Comparison of ENCODE assay signal across 24 cellular contexts in genomic region chr3:134609821-134610454, GRCh38. TPM values are rescaled to one million over a fixed set of nuclear protein-coding genes. Genes with fewer than 3 reads are reported as not detected.
DNase-seq lines count a peak whose midpoint lies in the region; ATAC-seq and TF ChIP-seq lines count a peak whose summit lies in the region.
"Had no signal": no experiment of that assay in that cellular context is flagged by ENCODE, and none has a peak within 500 bp of the region (broad histone marks: within the 10 kb centered on the region; RNA-seq: fewer than 3 reads in every experiment).

No MANE protein-coding gene starts in this region.

- H3K27ac Mint-ChIP-seq in activated T-cell treated with anti-CD3 and anti-CD28 coated beads, Interleukin-2, amount 50 U/mL, for 24 hours = no peak overlapping the region
- H3K27ac Mint-ChIP-seq: B cell, IgD-negative memory B cell had no signal

- H3K4me1 Mint-ChIP-seq in activated T-cell treated with anti-CD3 and anti-CD28 coated beads, Interleukin-2, amount 50 U/mL, for 24 hours (ENCODE audit: low read depth) = no peaks in the 10 kb centered on the region
- H3K4me1 Mint-ChIP-seq: B cell had no signal

- peak; percentile 30 for DNase-seq in NCI-H1092 treated with DMSO at 0.1 percent for 48 hours (lab: John Stamatoyannopoulos, UW)
- DNase-seq in NCI-H1092 (lab: John Stamatoyannopoulos, UW) = no peak
- DNase-seq in H7 = peak; percentile 12
- DNase-seq in esophagus muscularis mucosa (ENCODE audit: extremely low spot score) = peak; percentile 84
- DNase-seq in prostate gland (ENCODE audit: low spot score) = peak; percentile 2
- no peak for DNase-seq in activated T-cell treated with anti-CD3 and anti-CD28 coated beads, Interleukin-2, amount 50 U/mL, for 24 hours
- no peak for DNase-seq in NCI-H524 treated with DMSO at 0.1 percent for 48 hours (lab: John Stamatoyannopoulos, UW)
- DNase-seq: 8988T, COR-L47, Kasumi-1, MG63, NCI-H1048, NCI-H1694, NCI-H2107, NCI-H774, SHP77, SK-N-SH had no signal

- peaks cover 0 to 9% (median 5%) of the 10 kb centered on the region in 4 donors for H3K4me1 ChIP-seq in esophagus muscularis mucosa
- H3K4me1 ChIP-seq in prostate gland (replicated peaks) = no peaks in the 10 kb centered on the region
- H3K4me1 ChIP-seq: HAP-1 had no signal

- H3K27me3 ChIP-seq in H7 (ENCODE audit: control insufficient read depth, insufficient read depth, low read length) (no peaks in the 10 kb centered on the region; the same call in 1 of the 2 replicates), esophagus muscularis mucosa (no peaks in the 10 kb centered on the region), prostate gland (replicated peaks; ENCODE audit: insufficient read depth) (no peaks in the 10 kb centered on the region)
- H3K27me3 ChIP-seq: MG63 had no signal

- H3K27ac ChIP-seq in esophagus muscularis mucosa (replicated peaks in 1 of 4) (no peak overlapping the region), prostate gland (no peak overlapping the region)

- intact Hi-C loops in esophagus muscularis mucosa (cut with DNase I) = no loop called here
- intact Hi-C loops in prostate gland (cut with DNase I) = no loop called here

- TF ChIP-seq CTCF in esophagus muscularis mucosa (IDR thresholded peaks at IDR 0.05) (no peak), prostate gland (IDR thresholded peaks at IDR 0.05) (no peak)

- H3K4me3 Mint-ChIP-seq in activated T-cell treated with anti-CD3 and anti-CD28 coated beads, Interleukin-2, amount 50 U/mL, for 24 hours = no peak overlapping the region
- H3K4me3 Mint-ChIP-seq: B cell had no signal

- 75% methylated on average over 10 of the region's 10 CpGs for WGBS in esophagus muscularis mucosa
- 60% methylated on average over 10 of the region's 10 CpGs for WGBS in prostate gland

- H3K36me3 Mint-ChIP-seq in activated T-cell treated with anti-CD3 and anti-CD28 coated beads, Interleukin-2, amount 50 U/mL, for 24 hours (ENCODE audit: low read depth) = no peaks in the 10 kb centered on the region
- H3K36me3 Mint-ChIP-seq: IgD-negative memory B cell had no signal

- ATAC-seq in HG03469 (IDR thresholded peaks at IDR 0.05; ENCODE audit: unreplicated experiment) = no peak
- ATAC-seq: GM12878 had no signal

- peaks cover 22% of the 10 kb centered on the region for H3K27me3 Mint-ChIP-seq in activated T-cell treated with anti-CD3 and anti-CD28 coated beads, Interleukin-2, amount 50 U/mL, for 24 hours
- H3K27me3 Mint-ChIP-seq: B cell had no signal

- no peaks in the 10 kb centered on the region for H3K36me3 ChIP-seq in H7 (replicated peaks; ENCODE audit: control insufficient read depth, insufficient read depth, low read length)
- peaks cover 0 to 22% (median 2%) of the 10 kb centered on the region in 4 donors for H3K36me3 ChIP-seq in esophagus muscularis mucosa
- no peaks in the 10 kb centered on the region for H3K36me3 ChIP-seq in prostate gland
- H3K36me3 ChIP-seq: HAP-1, MG63 had no signal

- H3K9me3 ChIP-seq in esophagus muscularis mucosa (no peaks in the 10 kb centered on the region), prostate gland (no peaks in the 10 kb centered on the region)
- H3K9me3 ChIP-seq: HAP-1, MG63, SK-N-SH had no signal

- TF ChIP-seq POLR2A in esophagus muscularis mucosa (IDR thresholded peaks at IDR 0.05; ENCODE audit: low read depth) (no peak), prostate gland (IDR thresholded peaks at IDR 0.05) (no peak)

- H3K9me3 Mint-ChIP-seq in activated T-cell treated with anti-CD3 and anti-CD28 coated beads, Interleukin-2, amount 50 U/mL, for 24 hours = no peaks in the 10 kb centered on the region

- TF ChIP-seq EP300 in esophagus muscularis mucosa (IDR thresholded peaks at IDR 0.05) = no peak

- H3K4me3 ChIP-seq in H7 (ENCODE audit: insufficient read depth, low read depth, low read length) (no peak overlapping the region), esophagus muscularis mucosa (no peak overlapping the region), prostate gland (no peak overlapping the region)
- H3K4me3 ChIP-seq: GM12878, HAP-1, MG63 had no signal

RNA-seq across cellular contexts. Expression of gene KY, which starts 40.9 kb away (rescaled TPM):
- 0.07 TPM in 1 of 2 replicates, not detected in the other for total RNA-seq in H7 (2014; rRNA removed; shearing (Covaris generic))
- total RNA-seq in esophagus muscularis mucosa (1 to 10 TPM in 2 of 4 donors, under 1 TPM in 2; 0.33 to 1.9 (median 0.81) TPM), prostate gland (1 to 10 TPM; 1.4 to 1.7 TPM)
- total RNA-seq: B cell, GM12878, NCI-H460, RPMI7951 had no signal

Comparison
In these comparisons a context has a peak if more than half of its experiments do, and no peak if none do; other contexts are left out.
1. DNase-seq: peak in NCI-H1092 treated with DMSO at 0.1 percent for 48 hours (single experiment), H7 (single experiment), esophagus muscularis mucosa (single experiment) and prostate gland (single experiment); none in NCI-H1092 (single experiment), activated T-cell treated with anti-CD3 and anti-CD28 coated beads, Interleukin-2, amount 50 U/mL, for 24 hours (single experiment) and NCI-H524 treated with DMSO at 0.1 percent for 48 hours (single experiment).